In genomic region chr6:169097336-169098052, GRCh38 we compare ENCODE assay signal across 12 cellular contexts.
DNase-seq lines count a peak whose midpoint lies in the region; ATAC-seq, FAIRE-seq and TF ChIP-seq lines count a peak whose summit lies in the region.
"Had no signal": no experiment of that assay in that cellular context is flagged by ENCODE, and none has a peak within 500 bp of the region (broad histone marks: within the 10 kb centered on the region; RNA-seq: fewer than 3 reads in every experiment).

No MANE protein-coding gene starts in this region.

- no peak overlapping the region for H3K4me3 ChIP-seq in SK-N-SH (ENCODE audit: low read depth in 2 of 2, low read length in 1 of 2)
- no peak overlapping the region for H3K4me3 ChIP-seq in foreskin fibroblast (ENCODE audit: low read depth in 1 of 2, low read length in 2 of 2)
- H3K4me3 ChIP-seq: suprapubic skin had no signal

- H3F3A ChIP-seq in SK-N-SH (replicated peaks; ENCODE audit: insufficient read depth), result no peaks in the 10 kb centered on the region

- no peaks in the 10 kb centered on the region for H3K9me2 ChIP-seq in SK-N-SH

- ATAC-seq in HG03342 (IDR thresholded peaks at IDR 0.05; ENCODE audit: unreplicated experiment) (no peak), HG03432 (IDR thresholded peaks at IDR 0.05; ENCODE audit: unreplicated experiment) (no peak)

- no peaks in the 10 kb centered on the region for H3K9me3 ChIP-seq in SK-N-SH
- H3K9me3 ChIP-seq: suprapubic skin had no signal

- H3K79me2 ChIP-seq in SK-N-SH (ENCODE audit: insufficient read depth), result no peaks in the 10 kb centered on the region

- no peaks in the 10 kb centered on the region for H3K27me3 ChIP-seq in SK-N-SH (ENCODE audit: insufficient read depth)
- H3K27me3 ChIP-seq: suprapubic skin had no signal

- 38% methylated on average over 13 of the region's 13 CpGs for WGBS in SK-N-SH (ENCODE audit: low lambda C conversion rate)

- peak overlapping the region; percentile 14 to 62; a peak in 2 of 4 replicates for H3K27ac ChIP-seq in SK-N-SH (ENCODE audit: low read depth in 2 of 2, low read length in 1 of 2)
- H3K27ac ChIP-seq: suprapubic skin had no signal

- POLR2A ChIA-PET in SK-N-SH (lab: Yijun Ruan, JAX), result no interaction called here

- no peaks in the 10 kb centered on the region for H4K20me1 ChIP-seq in SK-N-SH (ENCODE audit: insufficient read depth)

- peaks cover 0 to 11% of the 10 kb centered on the region in 2 experiments; a peak in 1 of 4 replicates for H3K4me1 ChIP-seq in SK-N-SH (ENCODE audit: control insufficient read depth in 1 of 2, insufficient read depth in 2 of 2, low read depth in 1 of 2, low read length in 1 of 2)

- no peak for TF ChIP-seq CTCF in SK-N-SH (IDR thresholded peaks at IDR 0.05)
- no peak for TF ChIP-seq CTCF in foreskin fibroblast (IDR thresholded peaks at IDR 0.05; ENCODE audit: low read depth, low read length)

- CTCF ChIA-PET in SK-N-SH (lab: Yijun Ruan, JAX), result interaction anchor here (0.9 kb wide), 1 partner anchor 14 kb away, joined by 3 read pairs; no protein-coding TSS in a partner anchor

- no peak overlapping the region for H2AFZ ChIP-seq in SK-N-SH (ENCODE audit: low read depth)

- no peaks in the 10 kb centered on the region for H3K36me3 ChIP-seq in SK-N-SH (replicated peaks in 1 of 2; ENCODE audit: control insufficient read depth in 1 of 2, insufficient read depth in 2 of 2, low read length in 1 of 2)
- H3K36me3 ChIP-seq: suprapubic skin had no signal

- DNase-seq in SK-N-SH (no peak), foreskin fibroblast (peak; percentile 97 to 98), renal cortical epithelial cell (ENCODE audit: low read depth) (peak; percentile 85), NCI-H2081 (lab: John Stamatoyannopoulos, UW) (no peak)
- no peak for DNase-seq in stimulated activated naive CD4-positive, alpha-beta T cell treated with Interleukin-2 at 50 U/mL for 16 hours (lab: John Stamatoyannopoulos, UW)
- DNase-seq: NCI-H1105; stimulated activated CD4-positive, alpha-beta T cell treated with anti-CD3 and anti-CD28 coated beads, Interleukin-4, amount 100 ng/mL, for 4 hours had no signal

- no peak overlapping the region for H3K9ac ChIP-seq in SK-N-SH

- peak; percentile 100 for FAIRE-seq in G401.6 (lab: Jason Lieb, UNC)
- FAIRE-seq: bronchial epithelial cell had no signal

- H3K4me2 ChIP-seq in SK-N-SH, result no peak overlapping the region

- no peak for TF ChIP-seq RAD21 in SK-N-SH (IDR thresholded peaks at IDR 0.05; ENCODE audit: low read length)

- peak in 1 of 2 experiments; percentile 19; a peak in 1 of 4 replicates for TF ChIP-seq EP300 in SK-N-SH (IDR thresholded peaks at IDR 0.05; ENCODE audit: borderline replicate concordance in 1 of 2, low read depth in 1 of 2, low read length in 1 of 2)

TF ChIP-seq in SK-N-SH, 30 proteins besides CTCF, POLR2A, EP300 and RAD21:
- TF ChIP-seq USF1 (IDR thresholded peaks at IDR 0.05; ENCODE audit: borderline replicate concordance, low read depth) (no peak), IRF3 (IDR thresholded peaks at IDR 0.05; ENCODE audit: low read depth, low read length) (no peak), ELF1 (IDR thresholded peaks at IDR 0.05) (no peak), NFIC (IDR thresholded peaks at IDR 0.05; ENCODE audit: borderline replicate concordance) (peak; percentile 18; the same call in 1 of the 2 replicates), ZBTB33 (IDR thresholded peaks at IDR 0.05; ENCODE audit: borderline replicate concordance, low read depth) (no peak), RXRA (IDR thresholded peaks at IDR 0.05; ENCODE audit: borderline replicate concordance, low read depth) (peak; percentile 84; the same call in 1 of the 2 replicates), TCF12 (IDR thresholded peaks at IDR 0.05) (peak; percentile 61), GABPA (IDR thresholded peaks at IDR 0.05; ENCODE audit: low read depth) (no peak), JUND (IDR thresholded peaks at IDR 0.05) (0 out of 2 replicates have a peak, but pooled peaks have one; percentile 8)
TF ChIP-seq in SK-N-SH: peak in this region for 4.

Comparison
In these comparisons a context has a peak if more than half of its experiments do, and no peak if none do; other contexts are left out.
1. DNase-seq: peak in foreskin fibroblast (2 of 2) and renal cortical epithelial cell (single experiment); none in SK-N-SH (single experiment), NCI-H2081 (0 of 2) and stimulated activated naive CD4-positive, alpha-beta T cell treated with Interleukin-2 at 50 U/mL for 16 hours (single experiment).